Comparison of ENCODE assay signal across 7 cellular contexts in the genomic region with DNA sequence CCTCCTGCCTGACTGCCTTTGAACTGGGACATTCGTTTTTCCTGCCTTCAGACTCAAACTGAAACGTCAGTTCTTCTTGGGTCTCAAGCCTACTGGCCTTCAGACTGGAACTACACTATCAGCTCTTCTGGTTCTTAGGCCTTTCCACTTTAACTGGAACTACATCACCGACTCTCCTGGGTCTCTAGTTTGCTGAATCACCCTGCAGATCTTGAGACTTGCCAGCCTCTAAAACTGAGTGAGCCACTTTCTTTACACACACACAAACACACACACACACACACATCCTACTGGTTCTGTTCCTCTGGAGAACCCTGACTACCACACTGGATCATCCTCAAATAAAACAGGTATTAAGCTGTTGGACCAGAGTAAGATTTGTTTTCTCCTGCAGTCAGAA.
"Had no signal": no experiment of that assay in that cellular context is flagged by ENCODE, and none has a peak within 500 bp of the region (broad histone marks: within the 10 kb centered on the region; RNA-seq: fewer than 3 reads in every experiment).

No MANE protein-coding gene starts in this region.

- ATAC-seq: HepG2 had no signal

- FAIRE-seq: HepG2, HTR-8/SVneo had no signal

- H3K4me3 Mint-ChIP-seq: IgD-negative memory B cell had no signal

- H3K9me3 Mint-ChIP-seq: IgD-negative memory B cell had no signal

- H3K36me3 Mint-ChIP-seq: IgD-negative memory B cell had no signal

- DNase-seq: IMR-90, KBM-7, KG1 had no signal

- H3K27ac ChIP-seq: HL-60 had no signal

- H3K4me1 Mint-ChIP-seq: IgD-negative memory B cell had no signal
